Comparison of ENCODE assay signal across 10 cellular contexts in the genomic region with DNA sequence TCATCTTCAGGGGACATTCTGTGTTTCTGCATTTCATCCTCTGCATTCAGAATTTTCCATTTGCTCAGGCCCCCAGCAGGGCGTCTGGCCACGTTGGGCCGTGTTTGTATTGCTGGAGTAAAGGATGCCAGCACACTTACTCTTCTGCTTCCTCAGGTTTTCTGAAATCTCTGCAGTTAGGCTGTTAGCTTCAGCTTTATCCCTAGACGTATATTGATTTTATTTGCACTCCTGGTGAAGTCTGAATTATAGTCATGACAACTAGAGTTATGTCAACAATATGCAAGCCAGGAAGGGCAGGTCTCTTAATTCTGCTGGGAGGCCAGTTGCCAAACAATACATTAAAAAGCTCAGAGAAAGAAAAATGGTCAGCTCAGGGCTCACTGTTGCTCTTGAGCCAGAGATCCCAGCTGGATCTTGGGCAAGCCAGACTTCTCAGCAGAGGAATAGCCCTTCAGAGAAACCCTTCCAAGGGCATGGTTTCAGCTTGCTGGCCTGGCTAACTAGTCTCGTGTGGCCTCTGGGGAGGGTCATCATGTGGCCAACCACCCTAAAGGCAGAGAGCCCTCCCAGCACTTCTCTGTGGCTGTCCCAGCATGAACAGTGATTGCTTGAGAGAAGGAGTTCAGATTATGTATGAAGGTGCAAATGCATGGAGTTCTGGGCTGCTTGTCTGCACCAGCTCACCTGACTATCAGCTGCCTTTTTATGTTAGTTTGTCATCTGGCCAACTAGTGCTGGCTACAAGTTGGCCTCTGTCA.
A peak's percentile ranks its signal among the peaks of the same experiment; 100 is the strongest.
DNase-seq lines count a peak whose midpoint lies in the region; ATAC-seq and TF ChIP-seq lines count a peak whose summit lies in the region.
"Had no signal": no experiment of that assay in that cellular context is flagged by ENCODE, and none has a peak within 500 bp of the region (broad histone marks: within the 10 kb centered on the region; RNA-seq: fewer than 3 reads in every experiment).

No MANE protein-coding gene starts in this region.

- H3K4me1 ChIP-seq in stomach smooth muscle (ENCODE audit: control insufficient read depth, insufficient read depth, low read length) (peaks cover 40% of the 10 kb centered on the region), A673 (ENCODE audit: insufficient read depth, low read length, poor library complexity, severe bottlenecking) (no peaks in the 10 kb centered on the region)

- H3K4me3 ChIP-seq in stomach smooth muscle (ENCODE audit: low read length in 2 of 2) (peak overlapping the region in 1 of 2 donors; percentile 15), A673 (ENCODE audit: low read depth, low read length, poor library complexity, severe bottlenecking) (no peak overlapping the region)
- H3K4me3 ChIP-seq: K562 had no signal

- CTCF ChIA-PET in activated CD4-positive, alpha-beta memory T cell treated with anti-CD3 and anti-CD28 coated beads, Interleukin-2, amount 10 ng/mL, durations not matched to agents 7 days and 5 days (lab: Charles Lee) = interaction anchor here (0.9 to 2.4 kb wide), 2 partner anchors 11 to 505 kb away, joined by 3 to 13 read pairs; no protein-coding TSS in a partner anchor
- CTCF ChIA-PET in activated CD4-positive, alpha-beta memory T cell treated with anti-CD3 and anti-CD28 coated beads for 36 hours (lab: Charles Lee) = no interaction called here
- CTCF ChIA-PET in RWPE1 (lab: Yijun Ruan, JAX) (interaction anchor here (0.5 to 1.3 kb wide), 4 partner anchors 12 to 1327 kb away, joined by 3 to 4 read pairs (median 3); no protein-coding TSS in a partner anchor), A673 (lab: Charles Lee) (no interaction called here)

- H3K4me3 Mint-ChIP-seq in activated CD4-positive, alpha-beta memory T cell treated with anti-CD3 and anti-CD28 coated beads, Interleukin-2, amount 10 ng/mL, durations not matched to agents 7 days and 5 days = no peak overlapping the region
- H3K4me3 Mint-ChIP-seq in activated CD4-positive, alpha-beta memory T cell treated with anti-CD3 and anti-CD28 coated beads for 36 hours = no peak overlapping the region
- no peak overlapping the region for H3K4me3 Mint-ChIP-seq in stimulated activated memory B cell treated with anti-CD40 and anti-IgM and Interleukin-4, amounts not matched to agents 10 μg/mL and 1 μg/mL and 100 μg/mL, for 72 hours

- peaks cover 33% of the 10 kb centered on the region for H3K4me1 Mint-ChIP-seq in activated CD4-positive, alpha-beta memory T cell treated with anti-CD3 and anti-CD28 coated beads, Interleukin-2, amount 10 ng/mL, durations not matched to agents 7 days and 5 days
- peaks cover 6% of the 10 kb centered on the region for H3K4me1 Mint-ChIP-seq in activated CD4-positive, alpha-beta memory T cell treated with anti-CD3 and anti-CD28 coated beads for 36 hours (ENCODE audit: low read depth)
- no peaks in the 10 kb centered on the region for H3K4me1 Mint-ChIP-seq in stimulated activated memory B cell treated with anti-CD40 and anti-IgM and Interleukin-4, amounts not matched to agents 10 μg/mL and 1 μg/mL and 100 μg/mL, for 72 hours

- H3K27ac ChIP-seq in RWPE1 (peak overlapping the region; percentile 87), stomach smooth muscle (ENCODE audit: low read length) (peak overlapping the region; percentile 81), A673 (ENCODE audit: low read depth, low read length, poor library complexity, severe bottlenecking) (no peak overlapping the region)

- POLR2A ChIA-PET in activated CD4-positive, alpha-beta memory T cell treated with anti-CD3 and anti-CD28 coated beads, Interleukin-2, amount 10 ng/mL, durations not matched to agents 7 days and 5 days (lab: Charles Lee) = interaction anchor here (0.9 kb wide), 1 partner anchor 10 kb away, joined by 4 read pairs; no protein-coding TSS in a partner anchor
- POLR2A ChIA-PET in activated CD4-positive, alpha-beta memory T cell treated with anti-CD3 and anti-CD28 coated beads for 36 hours (lab: Charles Lee) = no interaction called here
- POLR2A ChIA-PET in RWPE1 (lab: Yijun Ruan, JAX; ENCODE audit: low non-redundant PET) (no interaction called here), A673 (lab: Charles Lee; ENCODE audit: low non-redundant PET) (no interaction called here)

- DNase-seq in activated CD4-positive, alpha-beta memory T cell treated with anti-CD3 and anti-CD28 coated beads, Interleukin-2, amount 10 ng/mL, durations not matched to agents 7 days and 5 days = no peak
- DNase-seq in activated CD4-positive, alpha-beta memory T cell treated with anti-CD3 and anti-CD28 coated beads for 36 hours = no peak
- no peak for DNase-seq in RWPE1 (ENCODE audit: low spot score)
- peak; percentile 24 for DNase-seq in foreskin melanocyte
- DNase-seq in cerebellar nuclear complex (lab: John Stamatoyannopoulos, UW) = no peak
- DNase-seq in A673 (ENCODE audit: low spot score) = no peak
- DNase-seq: AML-193 had no signal

- ATAC-seq in stimulated activated memory B cell treated with anti-CD40 and anti-IgM and Interleukin-4, amounts not matched to agents 10 μg/mL and 1 μg/mL and 100 μg/mL, for 72 hours = no peak
- ATAC-seq: K562 had no signal

- no peaks in the 10 kb centered on the region for H3K36me3 ChIP-seq in stomach smooth muscle (ENCODE audit: control insufficient read depth in 2 of 2, insufficient read depth in 2 of 2, low read length in 2 of 2)
- H3K36me3 ChIP-seq in A673 (ENCODE audit: insufficient read depth, low read length, poor library complexity, severe bottlenecking) = no peaks in the 10 kb centered on the region

- H3K9me3 Mint-ChIP-seq in activated CD4-positive, alpha-beta memory T cell treated with anti-CD3 and anti-CD28 coated beads, Interleukin-2, amount 10 ng/mL, durations not matched to agents 7 days and 5 days = no peaks in the 10 kb centered on the region
- H3K9me3 Mint-ChIP-seq in activated CD4-positive, alpha-beta memory T cell treated with anti-CD3 and anti-CD28 coated beads for 36 hours = no peaks in the 10 kb centered on the region
- no peaks in the 10 kb centered on the region for H3K9me3 Mint-ChIP-seq in stimulated activated memory B cell treated with anti-CD40 and anti-IgM and Interleukin-4, amounts not matched to agents 10 μg/mL and 1 μg/mL and 100 μg/mL, for 72 hours

- H3K9me3 ChIP-seq in stomach smooth muscle (ENCODE audit: control insufficient read depth in 2 of 2, low read length in 2 of 2) = no peaks in the 10 kb centered on the region
- no peaks in the 10 kb centered on the region for H3K9me3 ChIP-seq in A673 (ENCODE audit: low read depth, low read length, poor library complexity, severe bottlenecking)

- peak overlapping the region in 1 of 2 donors; percentile 47 for H3K9ac ChIP-seq in stomach smooth muscle (ENCODE audit: low read length in 2 of 2)

- no peaks in the 10 kb centered on the region for H3K27me3 ChIP-seq in stomach smooth muscle (ENCODE audit: control insufficient read depth in 1 of 2, insufficient read depth in 2 of 2, low read length in 2 of 2)
- no peaks in the 10 kb centered on the region for H3K27me3 ChIP-seq in A673 (replicated peaks; ENCODE audit: insufficient read depth, low read depth, low read length, poor library complexity)

- H3K27me3 Mint-ChIP-seq in activated CD4-positive, alpha-beta memory T cell treated with anti-CD3 and anti-CD28 coated beads, Interleukin-2, amount 10 ng/mL, durations not matched to agents 7 days and 5 days = no peaks in the 10 kb centered on the region
- H3K27me3 Mint-ChIP-seq in activated CD4-positive, alpha-beta memory T cell treated with anti-CD3 and anti-CD28 coated beads for 36 hours = no peaks in the 10 kb centered on the region
- peaks cover 35% of the 10 kb centered on the region for H3K27me3 Mint-ChIP-seq in stimulated activated memory B cell treated with anti-CD40 and anti-IgM and Interleukin-4, amounts not matched to agents 10 μg/mL and 1 μg/mL and 100 μg/mL, for 72 hours

- peak overlapping the region; percentile 70 for H3K27ac Mint-ChIP-seq in activated CD4-positive, alpha-beta memory T cell treated with anti-CD3 and anti-CD28 coated beads, Interleukin-2, amount 10 ng/mL, durations not matched to agents 7 days and 5 days
- H3K27ac Mint-ChIP-seq in activated CD4-positive, alpha-beta memory T cell treated with anti-CD3 and anti-CD28 coated beads for 36 hours = no peak overlapping the region
- H3K27ac Mint-ChIP-seq in stimulated activated memory B cell treated with anti-CD40 and anti-IgM and Interleukin-4, amounts not matched to agents 10 μg/mL and 1 μg/mL and 100 μg/mL, for 72 hours = no peak overlapping the region

- H3K36me3 Mint-ChIP-seq in activated CD4-positive, alpha-beta memory T cell treated with anti-CD3 and anti-CD28 coated beads, Interleukin-2, amount 10 ng/mL, durations not matched to agents 7 days and 5 days (ENCODE audit: low read depth) = no peaks in the 10 kb centered on the region
- H3K36me3 Mint-ChIP-seq in activated CD4-positive, alpha-beta memory T cell treated with anti-CD3 and anti-CD28 coated beads for 36 hours = no peaks in the 10 kb centered on the region
- H3K36me3 Mint-ChIP-seq in stimulated activated memory B cell treated with anti-CD40 and anti-IgM and Interleukin-4, amounts not matched to agents 10 μg/mL and 1 μg/mL and 100 μg/mL, for 72 hours = no peaks in the 10 kb centered on the region

- TF ChIP-seq CTCF in RWPE1 (conservative IDR thresholded peaks at IDR 0.05; ENCODE audit: low read depth) = no peak
- no peak for TF ChIP-seq CTCF in A673 (conservative IDR thresholded peaks at IDR 0.05; ENCODE audit: low read depth, low read length)

- BruUV-seq in A673 (replicated peaks; lab: Mats Ljungman, UMichigan) = no TSS peak

- intact Hi-C loops in activated CD4-positive, alpha-beta memory T cell treated with anti-CD3 and anti-CD28 coated beads for 36 hours (cut with micrococcal nuclease) = no loop called here
- intact Hi-C loops in A673 (cut with micrococcal nuclease; ENCODE audit: unreplicated experiment) = loop anchor here (5.0 to 10.0 kb wide), 2 partner anchors 250 to 433 kb away; no protein-coding TSS in a partner anchor

Comparison
In these comparisons a context has a peak if more than half of its experiments do, and no peak if none do; other contexts are left out.
1. CTCF ChIA-PET loops: an anchor here in activated CD4-positive, alpha-beta memory T cell treated with anti-CD3 and anti-CD28 coated beads, Interleukin-2, amount 10 ng/mL, durations not matched to agents 7 days and 5 days (0.9 to 2.4 kb wide) and RWPE1 (0.5 to 1.3 kb wide); none called in activated CD4-positive, alpha-beta memory T cell treated with anti-CD3 and anti-CD28 coated beads for 36 hours and A673.